Comparison of ENCODE assay signal across 26 cellular contexts in genomic region chr1:112643080-112643479, GRCh38. TPM values are rescaled to one million over a fixed set of nuclear protein-coding genes. Genes with fewer than 3 reads are reported as not detected.
DNase-seq lines count a peak whose midpoint lies in the region; ATAC-seq and TF ChIP-seq lines count a peak whose summit lies in the region.
"Had no signal": no experiment of that assay in that cellular context is flagged by ENCODE, and none has a peak within 500 bp of the region (broad histone marks: within the 10 kb centered on the region; RNA-seq: fewer than 3 reads in every experiment).

No MANE protein-coding gene starts in this region.

- H3K27me3 ChIP-seq in GM23338 (ENCODE audit: insufficient read depth) = no peaks in the 10 kb centered on the region

- intact Hi-C loops in activated CD4-positive, alpha-beta T cell treated with anti-CD3 and anti-CD28 coated beads for 36 hours (cut with DNase I, micrococcal nuclease) = no loop called here

- no peak overlapping the region for H3K4me3 Mint-ChIP-seq in activated CD4-positive, alpha-beta T cell treated with anti-CD3 and anti-CD28 coated beads for 36 hours
- no peak overlapping the region for H3K4me3 Mint-ChIP-seq in GM23338

- DNase-seq in activated CD4-positive, alpha-beta T cell treated with anti-CD3 and anti-CD28 coated beads for 36 hours = no peak
- no peak for DNase-seq in activated CD4-positive, alpha-beta T cell treated with anti-CD3 and anti-CD28 coated beads for 4 hours
- DNase-seq in GM23338 (ENCODE audit: low spot score) (no peak), occipital lobe (lab: John Stamatoyannopoulos, UW) (no peak)
- DNase-seq in stimulated activated CD4-positive, alpha-beta T cell treated with anti-CD3 and anti-CD28 coated beads, Interleukin-12 subunit alpha, Interleukin-12 subunit beta, amount 100 ng/mL, for 4 hours = no peak
- DNase-seq: 8988T, ACHN, Caco-2, DMS79, EL, GDM1, HCEC 1CT, NCI-H1048, NCI-H1417, NCI-H1694, NCI-H2029 treated with DMSO at 0.1 percent for 48 hours, NCI-H2227 treated with DMSO at 0.1 percent for 48 hours, NCI-H526 treated with DMSO at 0.1 percent for 48 hours, SHP77 had no signal

- CTCF ChIA-PET in activated CD4-positive, alpha-beta T cell treated with anti-CD3 and anti-CD28 coated beads for 36 hours (lab: Charles Lee) = interaction anchor here (0.7 to 3.2 kb wide), 5 partner anchors 7 to 172 kb away, joined by 3 to 7 read pairs (median 3); no protein-coding TSS in a partner anchor

- H3K36me3 ChIP-seq in GM23338 (ENCODE audit: insufficient read depth) = peaks cover 16% of the 10 kb centered on the region

- H4K20me1 ChIP-seq in GM23338 (replicated peaks; ENCODE audit: insufficient read depth) = peaks cover 31% of the 10 kb centered on the region

- H3K27me3 Mint-ChIP-seq in activated CD4-positive, alpha-beta T cell treated with anti-CD3 and anti-CD28 coated beads for 36 hours = no peaks in the 10 kb centered on the region
- peaks cover 4% of the 10 kb centered on the region for H3K27me3 Mint-ChIP-seq in GM23338 (ENCODE audit: insufficient read depth, low read depth, poor library complexity)
- H3K27me3 Mint-ChIP-seq: IgD-negative memory B cell had no signal

- peak overlapping the region; percentile 10 for H3K27ac Mint-ChIP-seq in activated CD4-positive, alpha-beta T cell treated with anti-CD3 and anti-CD28 coated beads for 36 hours
- H3K27ac Mint-ChIP-seq in GM23338 = no peak overlapping the region

- TF ChIP-seq CTCF in 22Rv1 (IDR thresholded peaks at IDR 0.05) = no peak
- TF ChIP-seq CTCF in GM23338 (conservative IDR thresholded peaks at IDR 0.05; ENCODE audit: low read depth in 2 of 2) = no peak
- TF ChIP-seq CTCF in VCaP (conservative IDR thresholded peaks at IDR 0.05) = no peak

- POLR2A ChIA-PET in activated CD4-positive, alpha-beta T cell treated with anti-CD3 and anti-CD28 coated beads for 36 hours (lab: Charles Lee) = no interaction called here

- H3K4me1 Mint-ChIP-seq in activated CD4-positive, alpha-beta T cell treated with anti-CD3 and anti-CD28 coated beads for 36 hours = peaks cover 40% of the 10 kb centered on the region
- H3K4me1 Mint-ChIP-seq in GM23338 = no peaks in the 10 kb centered on the region

- no peak overlapping the region for H3K4me2 ChIP-seq in GM23338
- H3K4me2 ChIP-seq: KMS-11 had no signal

- no peaks in the 10 kb centered on the region for H3K4me1 ChIP-seq in GM23338 (ENCODE audit: insufficient read depth)
- H3K4me1 ChIP-seq: Caco-2 had no signal

- ATAC-seq in activated CD4-positive, alpha-beta T cell treated with anti-CD3 and anti-CD28 coated beads for 36 hours = no peak
- ATAC-seq in GM23338 (no peak), SK-N-SH treated with all-trans-retinoic acid at 6 μM for 48 hours (no peak)

- H3K4me3 ChIP-seq in GM23338 = no peak overlapping the region

- peaks cover 89% of the 10 kb centered on the region for H3K79me2 ChIP-seq in GM23338 (replicated peaks; ENCODE audit: insufficient read depth)

- 0 out of 2 replicates have a peak, but pooled peaks cover 5% of the 10 kb centered on the region for H3F3A ChIP-seq in GM23338 (replicated peaks; ENCODE audit: low read depth)

- H3K27ac ChIP-seq in 22Rv1 (peak overlapping the region; percentile 45), GM23338 (ENCODE audit: low read depth) (peak overlapping the region; percentile 52; the same call in 1 of the 2 replicates), VCaP (peak overlapping the region; percentile 79)
- H3K27ac ChIP-seq: HL-60, KMS-11, RWPE1 had no signal

- no peak overlapping the region for H2AFZ ChIP-seq in GM23338

- peaks cover 38% of the 10 kb centered on the region for H3K36me3 Mint-ChIP-seq in activated CD4-positive, alpha-beta T cell treated with anti-CD3 and anti-CD28 coated beads for 36 hours (ENCODE audit: low read depth)
- peaks cover 26% of the 10 kb centered on the region for H3K36me3 Mint-ChIP-seq in GM23338 (ENCODE audit: low read depth)

- H3K9me3 Mint-ChIP-seq in activated CD4-positive, alpha-beta T cell treated with anti-CD3 and anti-CD28 coated beads for 36 hours (ENCODE audit: low read depth) = no peaks in the 10 kb centered on the region
- peaks cover 6% of the 10 kb centered on the region; the same call in 2 of the 3 replicates for H3K9me3 Mint-ChIP-seq in GM23338
- H3K9me3 Mint-ChIP-seq: IgD-negative memory B cell had no signal

- H3K9me2 ChIP-seq in GM23338 (ENCODE audit: insufficient read depth) = no peaks in the 10 kb centered on the region

TF ChIP-seq in GM23338, 12 proteins besides CTCF, POLR2A, EP300 and RAD21 (continues in another document):
- TF ChIP-seq ZNF114 (CRISPR knock-in tag; IDR thresholded peaks at IDR 0.05) = no peak
- TF ChIP-seq POLR2AphosphoS5 (IDR thresholded peaks at IDR 0.05; ENCODE audit: low read depth) = no peak
- TF ChIP-seq STAT1 (IDR thresholded peaks at IDR 0.05; ENCODE audit: unreplicated experiment) = no peak
- TF ChIP-seq ETS1 (IDR thresholded peaks at IDR 0.05) = no peak
- no peak for TF ChIP-seq CREB1 (CRISPR knock-in tag; IDR thresholded peaks at IDR 0.05; ENCODE audit: low read depth)
- no peak for TF ChIP-seq JUNB (IDR thresholded peaks at IDR 0.05; ENCODE audit: unreplicated experiment)
- no peak for TF ChIP-seq EZH2 (IDR thresholded peaks at IDR 0.05; ENCODE audit: low read depth, unreplicated experiment)
- no peak for TF ChIP-seq EZH2phosphoT487 (IDR thresholded peaks at IDR 0.05; ENCODE audit: unreplicated experiment)
- TF ChIP-seq ZNF331 (CRISPR knock-in tag; IDR thresholded peaks at IDR 0.05; ENCODE audit: low read depth) = no peak
- TF ChIP-seq NANOG (IDR thresholded peaks at IDR 0.05; ENCODE audit: borderline replicate concordance) = no peak

TF ChIP-seq in SK-N-SH treated with all-trans-retinoic acid at 6 μM for 48 hours, 23 proteins besides CTCF, POLR2A, EP300 and RAD21 (continues in another document):
- no peak for TF ChIP-seq OSR1 (CRISPR knock-in tag; IDR thresholded peaks at IDR 0.05)
- no peak for TF ChIP-seq TCF4 (CRISPR knock-in tag; IDR thresholded peaks at IDR 0.05; ENCODE audit: borderline replicate concordance)
- TF ChIP-seq ZNF8 (CRISPR knock-in tag; IDR thresholded peaks at IDR 0.05) = no peak
- TF ChIP-seq TSHZ2 (CRISPR knock-in tag; IDR thresholded peaks at IDR 0.05) = no peak
- no peak for TF ChIP-seq ARNTL (CRISPR knock-in tag; IDR thresholded peaks at IDR 0.05; ENCODE audit: borderline replicate concordance, low read depth)
- no peak for TF ChIP-seq SNAI2 (CRISPR knock-in tag; IDR thresholded peaks at IDR 0.05)
- TF ChIP-seq CSRNP3 (CRISPR knock-in tag; IDR thresholded peaks at IDR 0.05) = no peak
- TF ChIP-seq PPARA (CRISPR knock-in tag; IDR thresholded peaks at IDR 0.05; ENCODE audit: borderline replicate concordance) = no peak
- no peak for TF ChIP-seq CSDC2 (CRISPR knock-in tag; IDR thresholded peaks at IDR 0.05)
- no peak for TF ChIP-seq ZFP30 (CRISPR knock-in tag; IDR thresholded peaks at IDR 0.05)
- TF ChIP-seq ISL1 (CRISPR knock-in tag; IDR thresholded peaks at IDR 0.05) = no peak
- TF ChIP-seq ZFP3 (CRISPR knock-in tag; IDR thresholded peaks at IDR 0.05) = no peak

RNA-seq across cellular contexts. Expression of gene CAPZA1, which starts 23.4 kb away (rescaled TPM):
- total RNA-seq in activated CD4-positive, alpha-beta T cell treated with anti-CD3 and anti-CD28 coated beads for 36 hours = 100 to 1,000 TPM; 251 to 302 TPM
- total RNA-seq in GM23338 (2014; rRNA removed; shearing (Covaris generic)) = 161 and 182 TPM in 2 replicates
- 120 and 147 TPM in 2 replicates for polyA plus RNA-seq in GM23338 (2016; fragmentation: Nextera tagmentation; extraction: Ambion mirVana)
- total RNA-seq in occipital lobe = 83.3 TPM

RNA-seq across cellular contexts. Expression of gene ST7L, which starts 24.1 kb away (rescaled TPM):
- 10 to 100 TPM; 10.0 to 10.6 TPM for total RNA-seq in activated CD4-positive, alpha-beta T cell treated with anti-CD3 and anti-CD28 coated beads for 36 hours
- 18.2 and 30.0 TPM in 2 replicates for total RNA-seq in GM23338 (2014; rRNA removed; shearing (Covaris generic))
- 20.6 and 21.0 TPM in 2 replicates for polyA plus RNA-seq in GM23338 (2016; fragmentation: Nextera tagmentation; extraction: Ambion mirVana)
- 42.6 TPM for total RNA-seq in occipital lobe

RNA-seq across cellular contexts. Expression of gene MOV10, which starts 31.4 kb away (rescaled TPM):
- 10 to 100 TPM; 80.3 to 87.5 TPM for total RNA-seq in activated CD4-positive, alpha-beta T cell treated with anti-CD3 and anti-CD28 coated beads for 36 hours
- total RNA-seq in GM23338 (2014; rRNA removed; shearing (Covaris generic)) = 56.8 and 77.6 TPM in 2 replicates
- 52.4 and 53.6 TPM in 2 replicates for polyA plus RNA-seq in GM23338 (2016; fragmentation: Nextera tagmentation; extraction: Ambion mirVana)
- 3.7 TPM for total RNA-seq in occipital lobe

Comparison
In these comparisons a context has a peak if more than half of its experiments do, and no peak if none do; other contexts are left out.
1. RNA of gene MOV10, which starts 31.4 kb away (total RNA-seq): 80.3 to 87.5 TPM in activated CD4-positive, alpha-beta T cell treated with anti-CD3 and anti-CD28 coated beads for 36 hours and 56.8 to 77.6 TPM in GM23338; 3.7 TPM in occipital lobe (single experiment); every median in the first group is over 10 times any median in the second.
2. Peak in every context shown above with its lines, with median percentiles within 50 percentile points of each other: H3K27ac ChIP-seq.